1 cellular context compared by ENCODE assay signal in genomic region chr5:56825222-56825824, GRCh38.
A peak's percentile ranks its signal among the peaks of the same experiment; 100 is the strongest.
TF ChIP-seq lines count a peak whose summit lies in the region.

No MANE protein-coding gene starts in this region.

TF ChIP-seq in H1, 55 proteins besides CTCF, POLR2A, EP300 and RAD21:
- TF ChIP-seq MAX (IDR thresholded peaks at IDR 0.05), result 0 out of 2 replicates have a peak, but pooled peaks have one; percentile 40
- no peak for TF ChIP-seq KDM1A (IDR thresholded peaks at IDR 0.05; ENCODE audit: borderline replicate concordance, low read length)
- TF ChIP-seq RFX5 (IDR thresholded peaks at IDR 0.05; ENCODE audit: borderline replicate concordance, low read depth, low read length), result no peak
